10 cellular contexts compared by ENCODE assay signal in the genomic region with DNA sequence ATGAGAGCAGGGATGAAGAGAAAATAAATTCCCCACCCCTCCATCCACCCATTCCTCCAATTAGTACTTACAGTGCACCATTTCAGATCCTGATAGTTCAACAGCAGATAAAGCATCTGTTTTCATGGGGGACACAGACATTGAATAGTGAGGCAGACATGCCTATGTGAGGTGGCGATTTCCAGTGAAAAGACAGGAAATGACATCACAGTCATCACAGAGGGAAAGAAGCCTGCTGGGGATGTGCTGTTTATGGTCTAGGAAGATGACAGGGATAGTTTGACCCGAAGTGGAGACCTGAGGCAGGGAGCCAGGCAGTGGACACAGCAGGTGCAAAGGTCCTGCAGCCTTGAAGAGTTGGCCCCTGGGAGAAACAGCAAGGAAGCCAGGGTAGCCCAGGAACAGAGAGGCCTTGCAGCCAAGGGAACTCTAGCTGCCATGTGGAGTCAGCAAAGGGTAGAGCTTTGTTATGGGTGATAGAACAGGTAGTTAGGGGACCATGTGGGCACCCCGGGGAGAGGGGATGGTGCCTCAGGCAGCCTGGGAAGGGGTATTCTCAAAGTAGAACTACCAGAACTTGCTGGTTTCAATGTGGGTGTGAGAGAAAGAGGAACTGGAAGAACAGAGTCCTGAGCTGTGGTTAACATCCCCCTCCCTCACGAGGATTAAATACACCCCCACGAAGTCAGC.
DNase-seq lines count a peak whose midpoint lies in the region; ATAC-seq and TF ChIP-seq lines count a peak whose summit lies in the region.
"Had no signal": no experiment of that assay in that cellular context is flagged by ENCODE, and none has a peak within 500 bp of the region (broad histone marks: within the 10 kb centered on the region; RNA-seq: fewer than 3 reads in every experiment).

No MANE protein-coding gene starts in this region.

- H3K36me3 Mint-ChIP-seq in GM23338 (ENCODE audit: low read depth): no peaks in the 10 kb centered on the region
- H3K36me3 Mint-ChIP-seq in naive thymus-derived CD8-positive, alpha-beta T cell: no peaks in the 10 kb centered on the region

- peaks cover 100% of the 10 kb centered on the region for H3K4me1 ChIP-seq in OCI-LY7 (ENCODE audit: insufficient read depth, low read length, poor library complexity, severe bottlenecking)
- no peaks in the 10 kb centered on the region for H3K4me1 ChIP-seq in GM23338 (ENCODE audit: insufficient read depth)
- H3K4me1 ChIP-seq in adrenal gland (replicated peaks in 1 of 2): no peaks in the 10 kb centered on the region

- no peaks in the 10 kb centered on the region for H3K9me3 Mint-ChIP-seq in GM23338
- H3K9me3 Mint-ChIP-seq in naive thymus-derived CD8-positive, alpha-beta T cell: no peaks in the 10 kb centered on the region

- peaks cover 10% of the 10 kb centered on the region for H3K4me1 Mint-ChIP-seq in GM23338
- peaks cover 22 to 85% (median 44%) of the 10 kb centered on the region in 4 donors for H3K4me1 Mint-ChIP-seq in naive thymus-derived CD8-positive, alpha-beta T cell

- H3K9me2 ChIP-seq in OCI-LY7 (ENCODE audit: insufficient read depth, low read length): no peaks in the 10 kb centered on the region
- H3K9me2 ChIP-seq in GM23338 (ENCODE audit: insufficient read depth): 0 out of 2 replicates have a peak, but pooled peaks cover 3% of the 10 kb centered on the region

- no peak for TF ChIP-seq POLR2A in adrenal gland (IDR thresholded peaks at IDR 0.05)

- H3K4me2 ChIP-seq in OCI-LY7 (ENCODE audit: low read length) (peak overlapping the region; percentile 92), GM23338 (no peak overlapping the region)

- no peak overlapping the region for H3K4me3 Mint-ChIP-seq in GM23338
- H3K4me3 Mint-ChIP-seq in naive thymus-derived CD8-positive, alpha-beta T cell: no peak overlapping the region

- H3K27me3 ChIP-seq in GM23338 (ENCODE audit: insufficient read depth) (no peaks in the 10 kb centered on the region), adrenal gland (no peaks in the 10 kb centered on the region)

- H3K36me3 ChIP-seq in OCI-LY7 (ENCODE audit: insufficient read depth, low read length): peaks cover 10% of the 10 kb centered on the region; the same call in 1 of the 2 replicates
- H3K36me3 ChIP-seq in GM23338 (ENCODE audit: insufficient read depth): no peaks in the 10 kb centered on the region
- no peaks in the 10 kb centered on the region for H3K36me3 ChIP-seq in adrenal gland (replicated peaks in 1 of 2)

- H3K79me2 ChIP-seq in OCI-LY7 (ENCODE audit: insufficient read depth, low read depth, low read length) (peaks cover 5% of the 10 kb centered on the region; the same call in 1 of the 2 replicates), GM23338 (replicated peaks; ENCODE audit: insufficient read depth) (no peaks in the 10 kb centered on the region)

- H4K20me1 ChIP-seq in OCI-LY7 (ENCODE audit: insufficient read depth, low read length): no peaks in the 10 kb centered on the region
- no peaks in the 10 kb centered on the region for H4K20me1 ChIP-seq in GM23338 (replicated peaks; ENCODE audit: insufficient read depth)

- no peaks in the 10 kb centered on the region for H3K27me3 Mint-ChIP-seq in GM23338 (ENCODE audit: insufficient read depth, low read depth, poor library complexity)
- H3K27me3 Mint-ChIP-seq in naive thymus-derived CD8-positive, alpha-beta T cell: no peaks in the 10 kb centered on the region

- H3F3A ChIP-seq in GM23338 (replicated peaks; ENCODE audit: low read depth): no peaks in the 10 kb centered on the region

- H3K9me3 ChIP-seq in OCI-LY7 (ENCODE audit: low read length) (no peaks in the 10 kb centered on the region), adrenal gland (replicated peaks in 1 of 3) (no peaks in the 10 kb centered on the region)

- peak overlapping the region; percentile 98 for H3K27ac ChIP-seq in OCI-LY7 (ENCODE audit: low read depth, low read length, poor library complexity, severe bottlenecking)
- H3K27ac ChIP-seq in GM23338 (ENCODE audit: low read depth): no peak overlapping the region
- no peak overlapping the region for H3K27ac ChIP-seq in adrenal gland

- H2AFZ ChIP-seq in OCI-LY7 (ENCODE audit: low read length) (peak overlapping the region; percentile 11; the same call in 1 of the 2 replicates), GM23338 (no peak overlapping the region)

- DNase-seq in CD1c-positive myeloid dendritic cell (ENCODE audit: extremely low spot score) (peak; percentile 77), OCI-LY7 (ENCODE audit: low spot score) (peak; percentile 86), GM23338 (ENCODE audit: low spot score) (no peak), adrenal gland (no peak), left colon (no peak)
- no peak for DNase-seq in naive thymus-derived CD8-positive, alpha-beta T cell
- DNase-seq: DMS79 treated with DMSO at 0.1 percent for 48 hours, NCI-H2081 had no signal

- ATAC-seq in GM19035 (IDR thresholded peaks at IDR 0.05; ENCODE audit: unreplicated experiment) (peak; percentile 60), HG02938 (IDR thresholded peaks at IDR 0.05; ENCODE audit: unreplicated experiment) (peak; percentile 50), GM23338 (no peak; the same call in 2 of the 3 replicates), left colon (no peak)
- no peak for ATAC-seq in naive thymus-derived CD8-positive, alpha-beta T cell

- POLR2A ChIA-PET in OCI-LY7 (lab: Charles Lee): interaction anchor here (0.6 to 4.1 kb wide), 7 partner anchors 10 to 264 kb away, joined by 3 to 16 read pairs (median 4); no protein-coding TSS in a partner anchor
- POLR2A ChIA-PET in naive thymus-derived CD8-positive, alpha-beta T cell (lab: Charles Lee): no interaction called here

- H3K27ac Mint-ChIP-seq in GM23338: no peak overlapping the region
- H3K27ac Mint-ChIP-seq in naive thymus-derived CD8-positive, alpha-beta T cell: peak overlapping the region in 1 of 10 donors; percentile 19

- CTCF ChIA-PET in OCI-LY7 (lab: Charles Lee; ENCODE audit: unreplicated experiment): interaction anchor here (0.8 kb wide), 1 partner anchor 14 kb away, joined by 3 read pairs; no protein-coding TSS in a partner anchor

- TF ChIP-seq CTCF in OCI-LY7 (conservative IDR thresholded peaks at IDR 0.05; ENCODE audit: low read length) (no peak), GM23338 (conservative IDR thresholded peaks at IDR 0.05; ENCODE audit: low read depth in 2 of 2) (no peak), adrenal gland (IDR thresholded peaks at IDR 0.05) (no peak)

- peak overlapping the region; percentile 64 for H3K4me3 ChIP-seq in OCI-LY7 (ENCODE audit: low read depth, low read length, poor library complexity, severe bottlenecking)
- no peak overlapping the region for H3K4me3 ChIP-seq in GM23338
- H3K4me3 ChIP-seq in adrenal gland: no peak overlapping the region

- no TSS peak for BruUV-seq in OCI-LY7 (replicated peaks; lab: Mats Ljungman, UMichigan)

- 68 to 81% (median 73%) methylated on average over 5 of the region's 5 CpGs for WGBS in adrenal gland, 4 donors

- intact Hi-C loops in OCI-LY7 (cut with micrococcal nuclease; ENCODE audit: unreplicated experiment) (loop anchor here (2.0 to 10.0 kb wide), 5 partner anchors 30 to 270 kb away; no protein-coding TSS in a partner anchor), adrenal gland (cut with DNase I) (no loop called here), left colon (cut with DNase I, micrococcal nuclease) (no loop called here)

TF ChIP-seq in GM23338, 12 proteins besides CTCF, POLR2A, EP300 and RAD21 (continues in another document):
- no peak for TF ChIP-seq NANOG (IDR thresholded peaks at IDR 0.05; ENCODE audit: borderline replicate concordance)
- TF ChIP-seq EZH2 (IDR thresholded peaks at IDR 0.05; ENCODE audit: low read depth, unreplicated experiment): no peak

Comparison
In these comparisons a context has a peak if more than half of its experiments do, and no peak if none do; other contexts are left out.
1. DNase-seq: peak in CD1c-positive myeloid dendritic cell (single experiment) and OCI-LY7 (single experiment); none in GM23338 (single experiment), naive thymus-derived CD8-positive, alpha-beta T cell (0 of 10), adrenal gland (0 of 7) and left colon (0 of 2).
2. ATAC-seq: peak in GM19035 (single experiment) and HG02938 (single experiment); none in GM23338 (single experiment), naive thymus-derived CD8-positive, alpha-beta T cell (0 of 2) and left colon (single experiment).